Comparison of ENCODE assay signal across 1 cellular context in genomic region chr12:121802843-121803698, GRCh38.
A peak's percentile ranks its signal among the peaks of the same experiment; 100 is the strongest.
TF ChIP-seq lines count a peak whose summit lies in the region.

No MANE protein-coding gene starts in this region.

TF ChIP-seq in K562, 482 proteins besides CTCF, POLR2A, EP300 and RAD21 (continued from another document and continues in another):
- TF ChIP-seq ZNF318 (IDR thresholded peaks at IDR 0.05; ENCODE audit: borderline replicate concordance in 1 of 2, low read depth in 1 of 2) (no peak), KAT8 (IDR thresholded peaks at IDR 0.05; ENCODE audit: low read depth) (no peak), ZNF639 (CRISPR knock-in tag; conservative IDR thresholded peaks at IDR 0.05 in 1 of 2, IDR thresholded peaks at IDR 0.05 in 1 of 2) (peak in 1 of 2 experiments; percentile 70; a peak in 2 of 4 replicates), E2F6 (IDR thresholded peaks at IDR 0.05; ENCODE audit: borderline replicate concordance in 1 of 2, extremely low read depth in 1 of 2, insufficient read depth in 1 of 2, insufficient read length in 1 of 2, low read depth in 1 of 2, low read length in 1 of 2, poor library complexity in 1 of 2, severe bottlenecking in 1 of 2) (peak; percentile 28 to 39), GTF2B (IDR thresholded peaks at IDR 0.05; ENCODE audit: extremely low read depth, insufficient read length) (peak; percentile 58), THRB (CRISPR knock-in tag; conservative IDR thresholded peaks at IDR 0.05) (no peak), CLOCK (CRISPR knock-in tag; IDR thresholded peaks at IDR 0.05; ENCODE audit: borderline replicate concordance) (no peak), CTBP1 (IDR thresholded peaks at IDR 0.05; ENCODE audit: borderline replicate concordance) (peak; percentile 60; the same call in 1 of the 2 replicates), POLR2AphosphoS5 (IDR thresholded peaks at IDR 0.05; ENCODE audit: control insufficient read depth, insufficient read depth, low read depth, low read length) (peak; percentile 94), FOXM1 (IDR thresholded peaks at IDR 0.05; ENCODE audit: low read depth) (no peak; the same call in 1 of the 2 replicates), FOXM1 (CRISPR knock-in tag; IDR thresholded peaks at IDR 0.05; ENCODE audit: low read depth) (peak; percentile 68), ELK3 (CRISPR knock-in tag; IDR thresholded peaks at IDR 0.05) (no peak), GMEB1 (CRISPR knock-in tag; IDR thresholded peaks at IDR 0.05) (no peak), RAD51 (IDR thresholded peaks at IDR 0.05; ENCODE audit: borderline replicate concordance, low read depth) (no peak; the same call in 1 of the 2 replicates), XRCC5 (IDR thresholded peaks at IDR 0.05; ENCODE audit: low read depth, low read length) (0 out of 2 replicates have a peak, but pooled peaks have one; percentile 24), TFAP4 (CRISPR knock-in tag; IDR thresholded peaks at IDR 0.05; ENCODE audit: borderline replicate concordance) (peak; percentile 61; the same call in 1 of the 2 replicates), POLR2G (IDR thresholded peaks at IDR 0.05; ENCODE audit: low read depth, low read length) (peak; percentile 92), JUN (IDR thresholded peaks at IDR 0.05; ENCODE audit: borderline replicate concordance, low read depth, low read length) (no peak), JUN (CRISPR knock-in tag; IDR thresholded peaks at IDR 0.05; ENCODE audit: borderline replicate concordance) (0 out of 2 replicates have a peak, but pooled peaks have one; percentile 41), CREB3L1 (IDR thresholded peaks at IDR 0.05; ENCODE audit: borderline replicate concordance, low read depth) (peak; percentile 62; the same call in 1 of the 2 replicates), BRD9 (IDR thresholded peaks at IDR 0.05; ENCODE audit: low read depth, partially characterized antibody) (peak; percentile 59), ZNF740 (CRISPR knock-in tag; IDR thresholded peaks at IDR 0.05) (no peak; the same call in 1 of the 2 replicates), ZNF740 (tag; IDR thresholded peaks at IDR 0.05) (no peak; a peak in 2 of 4 replicates), SREBF1 (IDR thresholded peaks at IDR 0.05; ENCODE audit: borderline replicate concordance, low read depth, low read length) (no peak), TEAD4 (IDR thresholded peaks at IDR 0.05; ENCODE audit: low read length) (peak; percentile 50), TEAD4 (CRISPR knock-in tag; IDR thresholded peaks at IDR 0.05; ENCODE audit: borderline replicate concordance) (no peak), GTF2F1 (IDR thresholded peaks at IDR 0.05; ENCODE audit: low read depth, low read length) (0 out of 2 replicates have a peak, but pooled peaks have one; percentile 63), ZNF274 (IDR thresholded peaks at IDR 0.05; ENCODE audit: borderline replicate concordance, low read depth, low read length) (no peak), ESRRA (IDR thresholded peaks at IDR 0.05; ENCODE audit: borderline replicate concordance, low read depth) (0 out of 2 replicates have a peak, but pooled peaks have one; percentile 21)
